14 cellular contexts compared by ENCODE assay signal in genomic region chr7:6433814-6434630, GRCh38. TPM values are rescaled to one million over a fixed set of nuclear protein-coding genes. Genes with fewer than 3 reads are reported as not detected.
DNase-seq lines count a peak whose midpoint lies in the region; ATAC-seq and TF ChIP-seq lines count a peak whose summit lies in the region.
"Had no signal": no experiment of that assay in that cellular context is flagged by ENCODE, and none has a peak within 500 bp of the region (broad histone marks: within the 10 kb centered on the region; RNA-seq: fewer than 3 reads in every experiment).

No MANE protein-coding gene starts in this region.

- no peaks in the 10 kb centered on the region for H3K27me3 Mint-ChIP-seq in MCF 10A (ENCODE audit: insufficient read depth, unreplicated experiment)
- H3K27me3 Mint-ChIP-seq in central memory CD8-positive, alpha-beta T cell = no peaks in the 10 kb centered on the region
- H3K27me3 Mint-ChIP-seq: stimulated activated naive CD8-positive, alpha-beta T cell treated with anti-CD3 and anti-CD28 coated beads, Interleukin-15, amount 100 ng/mL, for 72 hours had no signal

- H3K9me3 ChIP-seq in breast epithelium (no peaks in the 10 kb centered on the region), lower lobe of right lung (no peaks in the 10 kb centered on the region), upper lobe of right lung (no peaks in the 10 kb centered on the region)
- H3K9me3 ChIP-seq: Caco-2, SJCRH30 had no signal

- H3K9me3 Mint-ChIP-seq in MCF 10A (ENCODE audit: unreplicated experiment) = no peaks in the 10 kb centered on the region
- no peaks in the 10 kb centered on the region for H3K9me3 Mint-ChIP-seq in central memory CD8-positive, alpha-beta T cell
- H3K9me3 Mint-ChIP-seq: natural killer cell; stimulated activated naive CD8-positive, alpha-beta T cell treated with anti-CD3 and anti-CD28 coated beads, Interleukin-15, amount 100 ng/mL, for 72 hours had no signal

- TF ChIP-seq CTCF in MCF 10A (IDR thresholded peaks at IDR 0.05; ENCODE audit: unreplicated experiment) (no peak), breast epithelium (IDR thresholded peaks at IDR 0.05) (no peak), lower lobe of right lung (IDR thresholded peaks at IDR 0.05) (no peak), upper lobe of right lung (IDR thresholded peaks at IDR 0.05) (no peak)

- CTCF ChIA-PET in MCF 10A (lab: Yijun Ruan, JAX) = interaction anchor here (0.6 to 1.3 kb wide), 2 partner anchors 9 to 14 kb away, joined by 5 read pairs; no protein-coding TSS in a partner anchor

- no peak overlapping the region for H3K4me3 Mint-ChIP-seq in MCF 10A (ENCODE audit: unreplicated experiment)
- H3K4me3 Mint-ChIP-seq in central memory CD8-positive, alpha-beta T cell = no peak overlapping the region
- H3K4me3 Mint-ChIP-seq: natural killer cell; stimulated activated naive CD8-positive, alpha-beta T cell treated with anti-CD3 and anti-CD28 coated beads, Interleukin-15, amount 100 ng/mL, for 72 hours had no signal

- H3K36me3 Mint-ChIP-seq in MCF 10A (ENCODE audit: insufficient read depth, unreplicated experiment) = peaks cover 78% of the 10 kb centered on the region
- peaks cover 19% of the 10 kb centered on the region for H3K36me3 Mint-ChIP-seq in central memory CD8-positive, alpha-beta T cell (ENCODE audit: insufficient read depth)
- H3K36me3 Mint-ChIP-seq: natural killer cell had no signal

- no peak overlapping the region for H3K27ac Mint-ChIP-seq in MCF 10A (ENCODE audit: low read depth, unreplicated experiment)
- H3K27ac Mint-ChIP-seq in central memory CD8-positive, alpha-beta T cell (ENCODE audit: low read depth) = peak overlapping the region; percentile 35
- H3K27ac Mint-ChIP-seq: stimulated activated naive CD8-positive, alpha-beta T cell treated with anti-CD3 and anti-CD28 coated beads, Interleukin-15, amount 100 ng/mL, for 72 hours had no signal

- POLR2A ChIA-PET in MCF 10A (lab: Yijun Ruan, JAX) = interaction anchor here (0.9 kb wide), 1 partner anchor 13 kb away, joined by 3 read pairs; no protein-coding TSS in a partner anchor

- DNase-seq in MCF 10A (ENCODE audit: unreplicated experiment) (no peak), breast epithelium (ENCODE audit: low spot score in 2 of 2) (no peak), lower lobe of right lung (no peak), upper lobe of right lung (no peak), DMS114 treated with DMSO at 0.1 percent for 48 hours (lab: John Stamatoyannopoulos, UW; ENCODE audit: unreplicated experiment) (no peak), activated gamma-delta T cell treated with Interleukin-2 at 50 U/mL for 16 hours (no peak)
- DNase-seq in central memory CD8-positive, alpha-beta T cell (ENCODE audit: low spot score in 2 of 2) = no peak
- DNase-seq: activated naive CD4-positive, alpha-beta T cell treated with Interleukin-2 at 50 U/mL for 16 hours; Caco-2; natural killer cell; NCI-H2081; SJCRH30; stimulated activated naive CD8-positive, alpha-beta T cell treated with anti-CD3 and anti-CD28 coated beads, Interleukin-15, amount 100 ng/mL, for 72 hours had no signal

- no peaks in the 10 kb centered on the region for H3K4me1 ChIP-seq in breast epithelium
- peaks cover 48% of the 10 kb centered on the region for H3K4me1 ChIP-seq in lower lobe of right lung
- H3K4me1 ChIP-seq in upper lobe of right lung = peaks cover 31% of the 10 kb centered on the region
- H3K4me1 ChIP-seq: Caco-2 had no signal

- no peaks in the 10 kb centered on the region for H3K27me3 ChIP-seq in breast epithelium
- no peaks in the 10 kb centered on the region for H3K27me3 ChIP-seq in lower lobe of right lung (ENCODE audit: low read depth)
- no peaks in the 10 kb centered on the region for H3K27me3 ChIP-seq in upper lobe of right lung
- H3K27me3 ChIP-seq: SJCRH30 had no signal

- no peak overlapping the region for H3K27ac ChIP-seq in breast epithelium
- peak overlapping the region; percentile 75 for H3K27ac ChIP-seq in lower lobe of right lung
- H3K27ac ChIP-seq in upper lobe of right lung = peak overlapping the region; percentile 40
- H3K27ac ChIP-seq: SJCRH30 had no signal

- no peak for TF ChIP-seq POLR2A in breast epithelium (IDR thresholded peaks at IDR 0.05)

- TSS peak; percentile 10 for BruUV-seq in MCF 10A (replicated peaks; lab: Mats Ljungman, UMichigan)

- ATAC-seq in central memory CD8-positive, alpha-beta T cell (replicated peaks; ENCODE audit: extremely low read depth, poor library complexity, severe bottlenecking) = no peak
- ATAC-seq in lower lobe of right lung (peak in 1 of 2 donors; percentile 47), upper lobe of right lung (peak; percentile 58), GM18907 (IDR thresholded peaks at IDR 0.05; ENCODE audit: unreplicated experiment) (no peak)
- ATAC-seq: natural killer cell; stimulated activated naive CD8-positive, alpha-beta T cell treated with anti-CD3 and anti-CD28 coated beads, Interleukin-15, amount 100 ng/mL, for 72 hours had no signal

- no peaks in the 10 kb centered on the region for H3K36me3 ChIP-seq in breast epithelium
- H3K36me3 ChIP-seq in lower lobe of right lung = peaks cover 56% of the 10 kb centered on the region
- H3K36me3 ChIP-seq in upper lobe of right lung = peaks cover 42% of the 10 kb centered on the region

- H3K4me1 Mint-ChIP-seq in MCF 10A (ENCODE audit: insufficient read depth, unreplicated experiment) = peaks cover 6% of the 10 kb centered on the region
- peaks cover 17% of the 10 kb centered on the region for H3K4me1 Mint-ChIP-seq in central memory CD8-positive, alpha-beta T cell

- no peak overlapping the region for H3K4me3 ChIP-seq in breast epithelium
- H3K4me3 ChIP-seq in lower lobe of right lung = no peak overlapping the region
- H3K4me3 ChIP-seq in upper lobe of right lung = no peak overlapping the region
- H3K4me3 ChIP-seq: SJCRH30 had no signal

- intact Hi-C loops in MCF 10A (cut with micrococcal nuclease) (loop anchor here (10.0 kb wide), 1 partner anchor 439 kb away; no protein-coding TSS in a partner anchor), breast epithelium (cut with DNase I; ENCODE audit: low total_unique reads) (no loop called here), lower lobe of right lung (cut with DNase I) (no loop called here), upper lobe of right lung (cut with DNase I) (no loop called here)

RNA-seq across cellular contexts. Expression of gene DAGLB, which starts 13.7 kb away (rescaled TPM):
- total RNA-seq in MCF 10A (2022) (28.9 and 29.5 TPM in 2 replicates), breast epithelium (10 to 100 TPM; 15.4 to 18.0 (median 17.6) TPM), lower lobe of right lung (40.6 TPM), upper lobe of right lung (34.7 TPM)

RNA-seq across cellular contexts. Expression of gene KDELR2, which starts 49.9 kb away (rescaled TPM):
- total RNA-seq in MCF 10A (2022) (164 and 243 TPM in 2 replicates), breast epithelium (100 to 1,000 TPM in 1 of 3 donors, 10 to 100 TPM in 2; 75.2 to 106 (median 81.7) TPM), lower lobe of right lung (105 TPM), upper lobe of right lung (116 TPM)

RNA-seq across cellular contexts. Expression of gene RAC1, which starts 59.7 kb away (rescaled TPM):
- total RNA-seq in MCF 10A (2022) (236 and 278 TPM in 2 replicates), breast epithelium (100 to 1,000 TPM; 103 to 121 (median 121) TPM), lower lobe of right lung (257 TPM), upper lobe of right lung (255 TPM)

Comparison
In these comparisons a context has a peak if more than half of its experiments do, and no peak if none do; other contexts are left out.
1. H3K27ac ChIP-seq: peak in lower lobe of right lung (single experiment) and upper lobe of right lung (single experiment); none in breast epithelium (0 of 2).